In genomic region chr14:31758941-31759340, GRCh38 we compare ENCODE assay signal across 17 cellular contexts.
DNase-seq lines count a peak whose midpoint lies in the region; ATAC-seq, FAIRE-seq and TF ChIP-seq lines count a peak whose summit lies in the region.
"Had no signal": no experiment of that assay in that cellular context is flagged by ENCODE, and none has a peak within 500 bp of the region (broad histone marks: within the 10 kb centered on the region; RNA-seq: fewer than 3 reads in every experiment).

No MANE protein-coding gene starts in this region.

- H2AFZ ChIP-seq in GM12878 (ENCODE audit: control insufficient read depth, low read depth, low read length): no peak overlapping the region

- no TSS peak for BruUV-seq in GM12878 (replicated peaks; lab: Mats Ljungman, UMichigan)

- no peak overlapping the region for H3K4me2 ChIP-seq in GM12878 (ENCODE audit: control insufficient read depth, insufficient read depth)

- H3K9ac ChIP-seq in adipocyte (ENCODE audit: low read length) (no peak overlapping the region), GM12878 (ENCODE audit: control insufficient read depth, insufficient read depth, low read length) (no peak overlapping the region), kidney (ENCODE audit: low read length in 2 of 2) (no peak overlapping the region)

- no peak for TF ChIP-seq RAD21 in GM12878 (IDR thresholded peaks at IDR 0.05; ENCODE audit: insufficient read depth, low read depth, low read length)

- H3K27me3 ChIP-seq in adipocyte (replicated peaks; ENCODE audit: control insufficient read depth, insufficient read depth, low read length) (no peaks in the 10 kb centered on the region), GM12878 (replicated peaks in 1 of 2; ENCODE audit: control insufficient read depth in 2 of 2, insufficient read depth in 2 of 2, low read length in 1 of 2) (no peaks in the 10 kb centered on the region)

- FAIRE-seq in GM12878 (lab: Jason Lieb, UNC) (no peak), kidney (lab: Jason Lieb, UNC) (peak; percentile 63)
- FAIRE-seq: GM12892 had no signal

- no peak for TF ChIP-seq POLR2A in GM12878 (IDR thresholded peaks at IDR 0.05; ENCODE audit: low read depth, low read length)

- ATAC-seq in GM12878: no peak
- ATAC-seq: HCT116 had no signal

- H4K20me1 ChIP-seq in GM12878 (ENCODE audit: control insufficient read depth, insufficient read depth): no peaks in the 10 kb centered on the region

- H3K27ac ChIP-seq in GM12878 (ENCODE audit: control insufficient read depth, insufficient read depth): no peak overlapping the region
- no peak overlapping the region for H3K27ac ChIP-seq in kidney (ENCODE audit: low read depth in 2 of 2, low read length in 2 of 2)

- intact Hi-C loops in GM12878 (cut with micrococcal nuclease; ENCODE audit: unreplicated experiment) (no loop called here), kidney (cut with DNase I) (no loop called here)

- in situ Hi-C loops in GM12878 (cut with MboI): no loop called here

- TF ChIP-seq CTCF in GM12878 (IDR thresholded peaks at IDR 0.05 in 2 of 3, conservative IDR thresholded peaks at IDR 0.05 in 1 of 3; ENCODE audit: control insufficient read depth in 2 of 3, extremely low read depth in 1 of 3, insufficient read depth in 1 of 3, low read depth in 3 of 3, low read length in 3 of 3): no peak
- TF ChIP-seq CTCF in kidney (IDR thresholded peaks at IDR 0.05; ENCODE audit: borderline replicate concordance, extremely low read depth, insufficient read depth): no peak

- POLR2A ChIA-PET in GM12878 (lab: Charles Lee): no interaction called here

- RAD21 ChIA-PET in GM12878 (lab: Charles Lee; ENCODE audit: unreplicated experiment): no interaction called here

- SMC1A ChIA-PET in GM12878 (lab: Charles Lee; ENCODE audit: uncharacterized antibody, unreplicated experiment): interaction anchor here (0.6 kb wide), 1 partner anchor 10 kb away, joined by 4 read pairs; no protein-coding TSS in a partner anchor

- no peaks in the 10 kb centered on the region for H3K4me1 ChIP-seq in adipocyte (ENCODE audit: control insufficient read depth, insufficient read depth, low read length)
- H3K4me1 ChIP-seq in GM12878 (ENCODE audit: control insufficient read depth, insufficient read depth, low read length): no peaks in the 10 kb centered on the region
- no peaks in the 10 kb centered on the region for H3K4me1 ChIP-seq in kidney (ENCODE audit: control insufficient read depth in 1 of 2, insufficient read depth in 1 of 2, low read depth in 1 of 2, low read length in 2 of 2)

- CTCF ChIA-PET in GM12878 (lab: Yijun Ruan, JAX): interaction anchor here (0.7 kb wide), 1 partner anchor 836 kb away, joined by 4 read pairs; no protein-coding TSS in a partner anchor

- TF ChIP-seq EP300 in GM12878 (IDR thresholded peaks at IDR 0.05; ENCODE audit: borderline replicate concordance in 1 of 2, control insufficient read depth in 1 of 2, low read depth in 2 of 2, low read length in 2 of 2): no peak

- H3K79me2 ChIP-seq in GM12878 (ENCODE audit: control insufficient read depth, insufficient read depth, low read length): no peaks in the 10 kb centered on the region

- H3K36me3 ChIP-seq in adipocyte (ENCODE audit: control insufficient read depth, insufficient read depth, low read length, severe bottlenecking) (no peaks in the 10 kb centered on the region), GM12878 (ENCODE audit: control insufficient read depth in 2 of 2, insufficient read depth in 2 of 2, low read length in 1 of 2) (no peaks in the 10 kb centered on the region), kidney (ENCODE audit: control insufficient read depth in 1 of 2, insufficient read depth in 2 of 2, low read length in 2 of 2) (no peaks in the 10 kb centered on the region)

- H3K4me3 ChIP-seq in adipocyte (ENCODE audit: low read length): no peak overlapping the region
- H3K4me3 ChIP-seq in GM12878: no peak overlapping the region
- H3K4me3 ChIP-seq in kidney (ENCODE audit: low read length in 2 of 2): no peak overlapping the region

- 45% methylated on average over 3 of the region's 3 CpGs for WGBS in GM12878 (ENCODE audit: insufficient coverage, insufficient replicate concordance, low lambda C conversion rate, missing lambda C conversion rate)

- H3K9me3 ChIP-seq in adipocyte (ENCODE audit: control insufficient read depth, low read length) (no peaks in the 10 kb centered on the region), GM12878 (replicated peaks; ENCODE audit: control insufficient read depth, insufficient read depth, low read length) (no peaks in the 10 kb centered on the region), kidney (ENCODE audit: control insufficient read depth in 1 of 2, low read length in 2 of 2) (no peaks in the 10 kb centered on the region)

- DNase-seq in adipocyte (ENCODE audit: low read depth): peak; percentile 5
- DNase-seq in GM12878 (ENCODE audit: low read depth, low spot score): no peak
- DNase-seq in kidney: no peak
- no peak for DNase-seq in HCEC 1CT
- DNase-seq in NCI-H524 treated with DMSO at 0.1 percent for 48 hours (lab: John Stamatoyannopoulos, UW): no peak
- no peak for DNase-seq in H4 (ENCODE audit: low spot score)
- DNase-seq: C1 segment of cervical spinal cord; Calu3; CD4-positive, alpha-beta memory T cell; COR-L47; DMS53; DMS79 treated with DMSO at 0.1 percent for 48 hours; GF-D8; GOT3; H7 had no signal

TF ChIP-seq in GM12878, 131 proteins besides CTCF, POLR2A, EP300 and RAD21:
- TF ChIP-seq SMAD1 (IDR thresholded peaks at IDR 0.05; ENCODE audit: low read depth, partially characterized antibody) (peak; percentile 45), PBX3 (IDR thresholded peaks at IDR 0.05; ENCODE audit: insufficient replicate concordance, low read depth, low read length) (no peak)
